In genomic region chr1:62810420-62811274, GRCh38 we compare ENCODE assay signal across 12 cellular contexts. TPM values are rescaled to one million over a fixed set of nuclear protein-coding genes. Genes with fewer than 3 reads are reported as not detected.
DNase-seq lines count a peak whose midpoint lies in the region; ATAC-seq, FAIRE-seq and TF ChIP-seq lines count a peak whose summit lies in the region.
"Had no signal": no experiment of that assay in that cellular context is flagged by ENCODE, and none has a peak within 500 bp of the region (broad histone marks: within the 10 kb centered on the region; RNA-seq: fewer than 3 reads in every experiment).

No MANE protein-coding gene starts in this region.

- FAIRE-seq in colon (lab: Jason Lieb, UNC) = peak; percentile 49
- FAIRE-seq: H1 had no signal

- TF ChIP-seq CTCF in chondrocyte (IDR thresholded peaks at IDR 0.05) (no peak), vagina (IDR thresholded peaks at IDR 0.05) (no peak)

- no peak overlapping the region for H3K4me3 Mint-ChIP-seq in chondrocyte (ENCODE audit: unreplicated experiment)

- H3K9me3 ChIP-seq in vagina = no peaks in the 10 kb centered on the region

- peaks cover 0 to 8% of the 10 kb centered on the region in 2 donors for H3K36me3 ChIP-seq in vagina

- DNase-seq in chondrocyte (ENCODE audit: low spot score) (no peak), vagina (ENCODE audit: extremely low spot score in 2 of 2) (no peak), superior temporal gyrus (ENCODE audit: extremely low spot score) (no peak)
- no peak for DNase-seq in activated naive CD4-positive, alpha-beta T cell (lab: John Stamatoyannopoulos, UW)
- DNase-seq: NCI-H1417 treated with DMSO at 0.1 percent for 48 hours, Right ventricle myocardium superior had no signal

- no peak overlapping the region for H3K27ac Mint-ChIP-seq in chondrocyte (ENCODE audit: unreplicated experiment)

- no peak for TF ChIP-seq POLR2A in vagina (IDR thresholded peaks at IDR 0.05)

- ATAC-seq in GM18868 (IDR thresholded peaks at IDR 0.05; ENCODE audit: unreplicated experiment) = peak; percentile 98
- ATAC-seq in GM21786 (IDR thresholded peaks at IDR 0.05; ENCODE audit: unreplicated experiment) = peak; percentile 95
- peak; percentile 94 for ATAC-seq in HG03378 (IDR thresholded peaks at IDR 0.05; ENCODE audit: unreplicated experiment)

- intact Hi-C loops in vagina (cut with DNase I) = no loop called here

- H3K36me3 Mint-ChIP-seq in chondrocyte (ENCODE audit: low read depth) = peaks cover 22% of the 10 kb centered on the region

- no peaks in the 10 kb centered on the region for H3K4me1 ChIP-seq in vagina

- H3K27me3 ChIP-seq in vagina = no peaks in the 10 kb centered on the region

- H3K9me3 Mint-ChIP-seq in chondrocyte (ENCODE audit: low read depth) = peaks cover 7% of the 10 kb centered on the region

- no peaks in the 10 kb centered on the region for H3K27me3 Mint-ChIP-seq in chondrocyte (ENCODE audit: low read depth)

- H3K27ac ChIP-seq in vagina = no peak overlapping the region

- no peak overlapping the region for H3K4me3 ChIP-seq in vagina
- H3K4me3 ChIP-seq: lung had no signal

- no peaks in the 10 kb centered on the region for H3K4me1 Mint-ChIP-seq in chondrocyte (ENCODE audit: low read depth)

RNA-seq across cellular contexts. Expression of gene ATG4C, which starts 26.7 kb away (rescaled TPM):
- 7.1 to 11.1 TPM (median 8.6 TPM) in 3 replicates for total RNA-seq in chondrocyte
- total RNA-seq in vagina = 5.9 TPM
